Comparison of ENCODE assay signal across 8 cellular contexts in genomic region chr3:157130138-157130880, GRCh38. TPM values are rescaled to one million over a fixed set of nuclear protein-coding genes. Genes with fewer than 3 reads are reported as not detected.
A peak's percentile ranks its signal among the peaks of the same experiment; 100 is the strongest.
DNase-seq lines count a peak whose midpoint lies in the region; ATAC-seq, FAIRE-seq and TF ChIP-seq lines count a peak whose summit lies in the region.

No MANE protein-coding gene starts in this region.

- H3K27ac ChIP-seq in CD4-positive, alpha-beta T cell (ENCODE audit: low read depth, low read length), result peak overlapping the region; percentile 80
- H3K27ac ChIP-seq in astrocyte (ENCODE audit: low read depth, low read length) (peak overlapping the region; percentile 97), small intestine (ENCODE audit: low read depth in 1 of 2, low read length in 1 of 2) (peak overlapping the region; percentile 74 to 97)

- H3K36me3 Mint-ChIP-seq in CD4-positive, alpha-beta T cell (ENCODE audit: low read depth), result no peaks in the 10 kb centered on the region
- H3K36me3 Mint-ChIP-seq in T-helper 17 cell (ENCODE audit: low read depth), result no peaks in the 10 kb centered on the region
- no peaks in the 10 kb centered on the region for H3K36me3 Mint-ChIP-seq in astrocyte (ENCODE audit: low read depth, unreplicated experiment)

- 4 to 21% (median 12%) methylated on average over 24 of the region's 24 CpGs for WGBS in small intestine, 3 donors

- intact Hi-C loops in CD4-positive, alpha-beta T cell (cut with DNase I, micrococcal nuclease), result loop anchor here (1.0 to 5.0 kb wide), 6 partner anchors 41 to 980 kb away; partner anchors contain the start of genes LEKR1 (in 1 of the 2) and TIPARP (in 1 of the 2)

- peak; percentile 87 for TF ChIP-seq CTCF in CD4-positive, alpha-beta T cell (IDR thresholded peaks at IDR 0.05)
- peak; percentile 56 for TF ChIP-seq CTCF in astrocyte (IDR thresholded peaks at IDR 0.05; ENCODE audit: insufficient read depth, low read depth, low read length)

- H3K4me3 ChIP-seq in astrocyte (ENCODE audit: insufficient read depth, low read depth, low read length) (peak overlapping the region; percentile 15), iPS-18c (ENCODE audit: insufficient read depth, low read depth, low read length) (peak overlapping the region; percentile 16; the same call in 1 of the 2 replicates), small intestine (ENCODE audit: low read depth in 1 of 2, low read length in 2 of 2) (no peak overlapping the region)

- CTCF ChIA-PET in CD4-positive, alpha-beta T cell (lab: Charles Lee), result interaction anchor here (0.7 to 3.5 kb wide), 10 partner anchors 27 to 456 kb away, joined by 3 to 24 read pairs (median 3); partner anchors contain the start of gene TIPARP

- no peaks in the 10 kb centered on the region for H3K9me3 ChIP-seq in CD4-positive, alpha-beta T cell (ENCODE audit: control insufficient read depth, low read length)
- H3K9me3 ChIP-seq in T-helper 17 cell (ENCODE audit: control insufficient read depth, low read length, poor library complexity, severe bottlenecking) (no peaks in the 10 kb centered on the region), astrocyte (ENCODE audit: insufficient read depth, low read depth, low read length) (no peaks in the 10 kb centered on the region), iPS-18c (ENCODE audit: control insufficient read depth, insufficient read depth, low read length) (no peaks in the 10 kb centered on the region), small intestine (ENCODE audit: control insufficient read depth, low read depth) (no peaks in the 10 kb centered on the region)

- peaks cover 59% of the 10 kb centered on the region for H3K4me1 Mint-ChIP-seq in CD4-positive, alpha-beta T cell (ENCODE audit: low read depth)
- H3K4me1 Mint-ChIP-seq in T-helper 17 cell, result peaks cover 49% of the 10 kb centered on the region
- peaks cover 71% of the 10 kb centered on the region for H3K4me1 Mint-ChIP-seq in astrocyte (ENCODE audit: low read depth, unreplicated experiment)

- H3K4me2 ChIP-seq in astrocyte (ENCODE audit: low read length), result peak overlapping the region; percentile 70

- H3K36me3 ChIP-seq in astrocyte (ENCODE audit: insufficient read depth, low read length), result no peaks in the 10 kb centered on the region
- no peaks in the 10 kb centered on the region for H3K36me3 ChIP-seq in small intestine (ENCODE audit: control insufficient read depth in 2 of 2, insufficient read depth in 2 of 2, low read length in 2 of 2)

- peak overlapping the region; percentile 98 for H3K27ac Mint-ChIP-seq in CD4-positive, alpha-beta T cell
- peak overlapping the region; percentile 99 for H3K27ac Mint-ChIP-seq in T-helper 17 cell
- H3K27ac Mint-ChIP-seq in astrocyte (ENCODE audit: unreplicated experiment), result peak overlapping the region; percentile 92

- no peaks in the 10 kb centered on the region for H3K27me3 ChIP-seq in CD4-positive, alpha-beta T cell (ENCODE audit: control insufficient read depth, insufficient read depth, low read length)
- no peaks in the 10 kb centered on the region for H3K27me3 ChIP-seq in astrocyte (ENCODE audit: insufficient read depth, low read length)
- no peaks in the 10 kb centered on the region for H3K27me3 ChIP-seq in small intestine (ENCODE audit: control insufficient read depth in 2 of 2, insufficient read depth in 2 of 2, low read length in 2 of 2)

- peak overlapping the region; percentile 87 for H3K9ac ChIP-seq in astrocyte (ENCODE audit: low read length)

- DNase-seq in CD4-positive, alpha-beta T cell, result peak; percentile 57 to 89 (median 79)
- DNase-seq in Kasumi-1 (lab: John Stamatoyannopoulos, UW), result peak; percentile 8 to 15
- peak; percentile 51 to 75 (median 66) for DNase-seq in T-helper 17 cell
- peak; percentile 71 for DNase-seq in astrocyte (ENCODE audit: low read depth)
- DNase-seq in small intestine, result peak; percentile 86
- no peak for DNase-seq in HCEC 1CT

- no peaks in the 10 kb centered on the region for H3K9me3 Mint-ChIP-seq in CD4-positive, alpha-beta T cell
- H3K9me3 Mint-ChIP-seq in astrocyte (ENCODE audit: unreplicated experiment), result no peaks in the 10 kb centered on the region

- peak overlapping the region; percentile 70 for H2AFZ ChIP-seq in astrocyte (ENCODE audit: low read depth, low read length)

- no peaks in the 10 kb centered on the region for H3K27me3 Mint-ChIP-seq in CD4-positive, alpha-beta T cell
- H3K27me3 Mint-ChIP-seq in T-helper 17 cell (no peaks in the 10 kb centered on the region), astrocyte (ENCODE audit: low read depth, unreplicated experiment) (no peaks in the 10 kb centered on the region)

- POLR2A ChIA-PET in CD4-positive, alpha-beta T cell (lab: Charles Lee), result interaction anchor here (1.0 to 4.7 kb wide), 6 partner anchors 30 to 575 kb away, joined by 4 to 42 read pairs (median 10); partner anchors contain the start of genes CCNL1 and SSR3

- H3K4me1 ChIP-seq in astrocyte (ENCODE audit: insufficient read depth, low read length) (peaks cover 66% of the 10 kb centered on the region), small intestine (ENCODE audit: control insufficient read depth in 2 of 2, insufficient read depth in 1 of 2, low read depth in 1 of 2, low read length in 1 of 2) (peaks cover 7 to 24% of the 10 kb centered on the region in 2 donors)

- H4K20me1 ChIP-seq in astrocyte (ENCODE audit: insufficient read depth, low read length), result no peaks in the 10 kb centered on the region

- peak overlapping the region; percentile 80 for H3K4me3 Mint-ChIP-seq in CD4-positive, alpha-beta T cell
- peak overlapping the region; percentile 86 for H3K4me3 Mint-ChIP-seq in T-helper 17 cell
- H3K4me3 Mint-ChIP-seq in astrocyte (ENCODE audit: unreplicated experiment), result peak overlapping the region; percentile 24

- no peaks in the 10 kb centered on the region for H3K79me2 ChIP-seq in astrocyte (ENCODE audit: insufficient read depth, low read length)

- no peak for FAIRE-seq in astrocyte (lab: Jason Lieb, UNC)
- no peak for FAIRE-seq in small intestine (lab: Jason Lieb, UNC)

- peak; percentile 69 for ATAC-seq in CD4-positive, alpha-beta T cell (ENCODE audit: poor library complexity)
- peak; percentile 76 for ATAC-seq in T-helper 17 cell
- ATAC-seq in GM19463 (IDR thresholded peaks at IDR 0.05; ENCODE audit: unreplicated experiment), result no peak

RNA-seq across cellular contexts. Expression of gene CCNL1, which starts 29.6 kb away (rescaled TPM):
- total RNA-seq in CD4-positive, alpha-beta T cell, result 1,000 to 10,000 TPM; 1,350 to 1,388 TPM
- total RNA-seq in T-helper 17 cell, result 1,000 to 10,000 TPM; 1,190 to 1,257 TPM
- total RNA-seq in astrocyte, result 63.2 and 66.8 TPM in 2 replicates
- 100 to 1,000 TPM in 1 of 3 donors, 10 to 100 TPM in 2; 46.6 to 140 (median 96.7) TPM for polyA plus RNA-seq in small intestine

Comparison
In these comparisons a context has a peak if more than half of its experiments do, and no peak if none do; other contexts are left out.
1. H3K4me3 Mint-ChIP-seq: peak in every context shown above with its lines; median percentile 86 in T-helper 17 cell; 80 in CD4-positive, alpha-beta T cell; 24 in astrocyte.
2. H3K4me3 ChIP-seq: peak in astrocyte (single experiment) and iPS-18c (single experiment); none in small intestine (0 of 2).
3. RNA of gene CCNL1, which starts 29.6 kb away (total RNA-seq): 1,350 to 1,388 TPM in CD4-positive, alpha-beta T cell and 1,190 to 1,257 TPM in T-helper 17 cell; 63.2 to 66.8 TPM in astrocyte; every median in the first group is over 10 times any median in the second.
4. Peak in every context shown above with its lines, with median percentiles within 50 percentile points of each other: H3K27ac ChIP-seq and H3K27ac Mint-ChIP-seq.